ENCODE assay signal across 18 cellular contexts in genomic region chr9:134717793-134718645, GRCh38.
A peak's percentile ranks its signal among the peaks of the same experiment; 100 is the strongest.
DNase-seq lines count a peak whose midpoint lies in the region; TF ChIP-seq lines count a peak whose summit lies in the region.
"Had no signal": no experiment of that assay in that cellular context is flagged by ENCODE, and none has a peak within 500 bp of the region (broad histone marks: within the 10 kb centered on the region; RNA-seq: fewer than 3 reads in every experiment).

No MANE protein-coding gene starts in this region.

- H3K4me1 ChIP-seq in smooth muscle cell (ENCODE audit: low read depth), result no peaks in the 10 kb centered on the region

- H3K36me3 ChIP-seq in smooth muscle cell (ENCODE audit: low read depth), result peaks cover 10% of the 10 kb centered on the region

- CTCF ChIA-PET in RWPE1 (lab: Yijun Ruan, JAX), result interaction anchor here (0.6 kb wide), 1 partner anchor 26 kb away, joined by 4 read pairs; no protein-coding TSS in a partner anchor

- H3K4me2 ChIP-seq in smooth muscle cell, result no peak overlapping the region

- DNase-seq in Ammon's horn (ENCODE audit: low spot score), result peak; percentile 35
- DNase-seq in RWPE1 (ENCODE audit: low spot score), result no peak
- DNase-seq in globus pallidus (ENCODE audit: low spot score), result peak; percentile 4
- DNase-seq in smooth muscle cell (lab: John Stamatoyannopoulos, UW; ENCODE audit: unreplicated experiment), result no peak
- no peak for DNase-seq in dedifferentiated amniotic fluid mesenchymal stem cell (ENCODE audit: extremely low spot score)
- no peak for DNase-seq in hepatic stellate cell (ENCODE audit: low spot score)
- DNase-seq in activated CD4-positive, alpha-beta T cell treated with anti-CD3 and anti-CD28 coated beads for 48 hours, result no peak
- DNase-seq in mesothelial cell of epicardium (ENCODE audit: low spot score in 2 of 2, unreplicated experiment in 2 of 2), result no peak
- DNase-seq: DND-41, HFFc6, KG1, MV-4-11, NCI-H1694 treated with DMSO at 0.1 percent for 48 hours, NCI-H2107, NCI-H510A, NCI-H748 treated with DMSO at 0.1 percent for 48 hours, SIG-M5 had no signal

- H3K9me3 Mint-ChIP-seq in mesothelial cell of epicardium, result peaks cover 11% of the 10 kb centered on the region

- no peak overlapping the region for H2AFZ ChIP-seq in smooth muscle cell (ENCODE audit: low read depth)

- no peak overlapping the region for H3K9ac ChIP-seq in smooth muscle cell (ENCODE audit: low read depth)

- H3K4me3 ChIP-seq in smooth muscle cell, result no peak overlapping the region

- H3K27ac Mint-ChIP-seq in mesothelial cell of epicardium, result no peak overlapping the region

- H3K27ac ChIP-seq in RWPE1 (peak overlapping the region; percentile 7), smooth muscle cell (ENCODE audit: low read depth) (peak overlapping the region; percentile 65)
- H3K27ac ChIP-seq: C4-2B had no signal

- H3K4me3 Mint-ChIP-seq in mesothelial cell of epicardium, result no peak overlapping the region
- H3K4me3 Mint-ChIP-seq: HFFc6 had no signal

- peaks cover 31% of the 10 kb centered on the region for H3K36me3 Mint-ChIP-seq in mesothelial cell of epicardium

- POLR2A ChIA-PET in RWPE1 (lab: Yijun Ruan, JAX; ENCODE audit: low non-redundant PET), result no interaction called here

- H3F3A ChIP-seq in smooth muscle cell (ENCODE audit: low read depth), result peaks cover 96% of the 10 kb centered on the region

- peaks cover 4% of the 10 kb centered on the region for H3K4me1 Mint-ChIP-seq in mesothelial cell of epicardium

- WGBS in smooth muscle cell (ENCODE audit: low lambda C conversion rate), result 92% methylated on average over 26 of the region's 26 CpGs

- TF ChIP-seq CTCF in RWPE1 (conservative IDR thresholded peaks at IDR 0.05; ENCODE audit: low read depth), result no peak
- no peak for TF ChIP-seq CTCF in smooth muscle cell (IDR thresholded peaks at IDR 0.05; ENCODE audit: borderline replicate concordance, insufficient read depth, poor library complexity, severe bottlenecking)
- TF ChIP-seq CTCF in mesothelial cell of epicardium (IDR thresholded peaks at IDR 0.05; ENCODE audit: unreplicated experiment), result no peak

- no peaks in the 10 kb centered on the region for H3K27me3 Mint-ChIP-seq in mesothelial cell of epicardium (ENCODE audit: low read depth)

- H3K27me3 ChIP-seq in smooth muscle cell (ENCODE audit: low read depth), result no peaks in the 10 kb centered on the region

- peaks cover 100% of the 10 kb centered on the region for H4K20me1 ChIP-seq in smooth muscle cell (ENCODE audit: low read depth)

- H3K79me2 ChIP-seq in smooth muscle cell (ENCODE audit: low read depth), result peaks cover 100% of the 10 kb centered on the region

- H3K9me3 ChIP-seq in smooth muscle cell (replicated peaks; ENCODE audit: low read depth), result no peaks in the 10 kb centered on the region

Comparison
In these comparisons a context has a peak if more than half of its experiments do, and no peak if none do; other contexts are left out.
1. DNase-seq: peak in Ammon's horn (single experiment) and globus pallidus (single experiment); none in RWPE1 (single experiment), smooth muscle cell (single experiment), dedifferentiated amniotic fluid mesenchymal stem cell (single experiment), hepatic stellate cell (single experiment), activated CD4-positive, alpha-beta T cell treated with anti-CD3 and anti-CD28 coated beads for 48 hours (single experiment) and mesothelial cell of epicardium (0 of 2).